Comparison of ENCODE assay signal across 8 cellular contexts in genomic region chr2:47783491-47784330, GRCh38.
DNase-seq lines count a peak whose midpoint lies in the region; ATAC-seq lines count a peak whose summit lies in the region.

No MANE protein-coding gene starts in this region.

- no peaks in the 10 kb centered on the region for H3K27me3 Mint-ChIP-seq in central memory CD8-positive, alpha-beta T cell

- peaks cover 23% of the 10 kb centered on the region for H3K4me1 Mint-ChIP-seq in central memory CD8-positive, alpha-beta T cell

- ATAC-seq in GM18511 (IDR thresholded peaks at IDR 0.05; ENCODE audit: unreplicated experiment) = peak; percentile 39
- peak; percentile 21 for ATAC-seq in HG03064 (IDR thresholded peaks at IDR 0.05; ENCODE audit: low read depth, unreplicated experiment)
- ATAC-seq in activated CD4-positive, CD25-positive, alpha-beta regulatory T cell treated with anti-CD3 and anti-CD28 coated beads, Interleukin-2, amount 50 U/mL, for 24 hours = peak; percentile 19 to 22
- peak; percentile 50 for ATAC-seq in central memory CD8-positive, alpha-beta T cell (replicated peaks; ENCODE audit: extremely low read depth, poor library complexity, severe bottlenecking)

- peak overlapping the region; percentile 88 for H3K4me3 Mint-ChIP-seq in central memory CD8-positive, alpha-beta T cell

- DNase-seq in 8988T (peak; percentile 76), NCI-H2171 (lab: John Stamatoyannopoulos, UW) (peak; percentile 81), kidney glomerular epithelial cell (lab: John Stamatoyannopoulos, UW) (peak; percentile 46)
- peak; percentile 34 to 41 for DNase-seq in central memory CD8-positive, alpha-beta T cell (ENCODE audit: low spot score in 2 of 2)
- peak; percentile 16 to 62 (median 38) for DNase-seq in stimulated activated CD4-positive, alpha-beta T cell treated with anti-CD3 and anti-CD28 coated beads, Interleukin-1b, Interleukin-23, amount 100 ng/mL, for 24 hours (ENCODE audit: low read depth in 4 of 4, low spot score in 1 of 4)

- peak overlapping the region; percentile 84 for H3K27ac Mint-ChIP-seq in central memory CD8-positive, alpha-beta T cell (ENCODE audit: low read depth)

- no peaks in the 10 kb centered on the region for H3K36me3 Mint-ChIP-seq in central memory CD8-positive, alpha-beta T cell (ENCODE audit: insufficient read depth)

- H3K9me3 Mint-ChIP-seq in central memory CD8-positive, alpha-beta T cell = no peaks in the 10 kb centered on the region

Comparison
In these comparisons a context has a peak if more than half of its experiments do, and no peak if none do; other contexts are left out.
1. Peak in every context shown above with its lines: DNase-seq and ATAC-seq.